8 cellular contexts compared by ENCODE assay signal in the genomic region with DNA sequence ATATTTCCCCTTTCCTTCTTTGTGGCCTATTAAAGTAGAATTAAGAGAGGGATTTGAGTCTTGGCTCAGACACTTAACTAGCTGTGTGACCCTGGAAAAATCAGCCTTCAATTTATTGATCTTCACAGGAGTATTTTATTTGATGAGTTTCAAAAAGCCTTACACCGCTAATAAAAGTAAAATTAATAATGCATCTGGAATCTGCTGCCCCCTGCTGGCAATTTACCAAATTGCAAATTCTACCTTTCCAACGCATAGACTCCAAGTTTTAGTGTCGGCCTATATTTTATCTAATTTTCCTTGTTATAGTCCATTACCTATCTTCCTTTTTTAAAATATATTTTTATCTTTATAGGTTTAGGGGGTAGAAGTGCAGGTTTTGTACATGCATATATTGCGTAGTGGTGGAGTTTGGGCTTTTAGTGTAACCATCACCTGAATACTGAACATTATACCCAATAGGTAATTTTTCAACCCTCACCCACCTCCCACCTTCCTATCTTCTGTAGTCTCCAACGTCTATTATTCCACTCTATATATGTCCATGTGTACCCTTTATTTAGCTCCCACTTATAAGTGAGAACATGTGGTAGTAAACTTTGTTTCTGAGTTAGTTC. TPM values are rescaled to one million over a fixed set of nuclear protein-coding genes. Genes with fewer than 3 reads are reported as not detected.
DNase-seq lines count a peak whose midpoint lies in the region; ATAC-seq and TF ChIP-seq lines count a peak whose summit lies in the region.

No MANE protein-coding gene starts in this region.

- no peaks in the 10 kb centered on the region for H3K36me3 ChIP-seq in CD8-positive, alpha-beta T cell (ENCODE audit: insufficient read depth, low read length)
- H3K36me3 ChIP-seq in left lung, result no peaks in the 10 kb centered on the region

- H3K27ac ChIP-seq in CD8-positive, alpha-beta T cell (ENCODE audit: low read depth, low read length), result no peak overlapping the region
- H3K27ac ChIP-seq in left lung, result no peak overlapping the region

- peaks cover 8% of the 10 kb centered on the region for H3K36me3 Mint-ChIP-seq in CD8-positive, alpha-beta T cell
- no peaks in the 10 kb centered on the region for H3K36me3 Mint-ChIP-seq in brain

- H3K4me3 ChIP-seq in CD8-positive, alpha-beta T cell (ENCODE audit: low read depth, low read length), result no peak overlapping the region
- H3K4me3 ChIP-seq in left lung, result no peak overlapping the region

- H3K27ac Mint-ChIP-seq in CD8-positive, alpha-beta T cell, result no peak overlapping the region
- no peak overlapping the region for H3K27ac Mint-ChIP-seq in brain

- CTCF ChIA-PET in CD8-positive, alpha-beta T cell (lab: Charles Lee), result interaction anchor here (0.5 to 11.1 kb wide), 25 partner anchors 9 to 212 kb away, joined by 3 to 152 read pairs (median 4); a partner anchor contains a TSS
- CTCF ChIA-PET in HEK293T (lab: Yijun Ruan, JAX), result interaction anchor here (0.6 to 0.7 kb wide), 5 partner anchors 20 to 106 kb away, joined by 3 to 5 read pairs (median 3); no protein-coding TSS in a partner anchor

- H3K27me3 Mint-ChIP-seq in CD8-positive, alpha-beta T cell (ENCODE audit: low read depth), result no peaks in the 10 kb centered on the region
- peaks cover 4% of the 10 kb centered on the region for H3K27me3 Mint-ChIP-seq in brain

- no peaks in the 10 kb centered on the region for H3K9me3 Mint-ChIP-seq in CD8-positive, alpha-beta T cell
- H3K9me3 Mint-ChIP-seq in brain, result no peaks in the 10 kb centered on the region

- intact Hi-C loops in CD8-positive, alpha-beta T cell (cut with DNase I, micrococcal nuclease), result loop anchor here (1.0 to 10.0 kb wide), 8 partner anchors 49 to 1339 kb away; a partner anchor contains a TSS
- intact Hi-C loops in left lung (cut with DNase I), result loop anchor here (10.0 kb wide), 1 partner anchor 101 kb away; no protein-coding TSS in a partner anchor

- H3K4me1 ChIP-seq in CD8-positive, alpha-beta T cell (ENCODE audit: insufficient read depth, low read length), result peaks cover under 1% of the 10 kb centered on the region
- peaks cover 0 to 4% of the 10 kb centered on the region in 2 donors for H3K4me1 ChIP-seq in left lung

- no peaks in the 10 kb centered on the region for H3K9me3 ChIP-seq in CD8-positive, alpha-beta T cell (ENCODE audit: low read length)
- H3K9me3 ChIP-seq in left lung, result no peaks in the 10 kb centered on the region

- POLR2A ChIA-PET in CD8-positive, alpha-beta T cell (lab: Charles Lee), result no interaction called here
- POLR2A ChIA-PET in HEK293T (lab: Yijun Ruan, JAX), result no interaction called here

- H3K27me3 ChIP-seq in CD8-positive, alpha-beta T cell (ENCODE audit: insufficient read depth, low read length), result no peaks in the 10 kb centered on the region
- no peaks in the 10 kb centered on the region for H3K27me3 ChIP-seq in left lung

- peak in 6 of 7 experiments; percentile 26 to 78 (median 58) for DNase-seq in CD8-positive, alpha-beta T cell
- DNase-seq in HEK293T (ENCODE audit: extremely low spot score) (peak; percentile 25), T-helper 1 cell (peak in 4 of 5 donors; percentile 13 to 51 (median 33)), left lung (no peak), NK-92 (lab: John Stamatoyannopoulos, UW; ENCODE audit: unreplicated experiment) (no peak)
- DNase-seq in stimulated activated CD8-positive, alpha-beta memory T cell treated with anti-CD3 and anti-CD28 coated beads, Interleukin-15, amount 100 ng/mL, for 1 hour (ENCODE audit: low read depth), result peak; percentile 56

- TF ChIP-seq CTCF in CD8-positive, alpha-beta T cell (IDR thresholded peaks at IDR 0.05), result peak; percentile 97
- TF ChIP-seq CTCF in brain (conservative IDR thresholded peaks at IDR 0.05) (peak; percentile 91 to 93), left lung (IDR thresholded peaks at IDR 0.05) (peak; percentile 78 to 84)

- H3K4me3 Mint-ChIP-seq in CD8-positive, alpha-beta T cell, result no peak overlapping the region
- H3K4me3 Mint-ChIP-seq in brain, result no peak overlapping the region

- H3K4me1 Mint-ChIP-seq in CD8-positive, alpha-beta T cell (ENCODE audit: low read depth), result peaks cover 8% of the 10 kb centered on the region
- no peaks in the 10 kb centered on the region for H3K4me1 Mint-ChIP-seq in brain

- ATAC-seq in CD8-positive, alpha-beta T cell, result peak; percentile 55
- ATAC-seq in left lung (peak; percentile 69), GM21825 (IDR thresholded peaks at IDR 0.05; ENCODE audit: unreplicated experiment) (no peak)

TF ChIP-seq in HEK293T, 16 proteins besides CTCF, POLR2A, EP300 and RAD21:
- TF ChIP-seq L3MBTL2 (conservative IDR thresholded peaks at IDR 0.05) (no peak), BHLHE40 (IDR thresholded peaks at IDR 0.05; ENCODE audit: borderline replicate concordance) (no peak), FOXK2 (IDR thresholded peaks at IDR 0.05) (no peak), SUZ12 (IDR thresholded peaks at IDR 0.05) (no peak), LEF1 (IDR thresholded peaks at IDR 0.05; ENCODE audit: borderline replicate concordance) (no peak), TARDBP (IDR thresholded peaks at IDR 0.05) (no peak), HDGF (IDR thresholded peaks at IDR 0.05; ENCODE audit: borderline replicate concordance) (no peak), ZNF384 (IDR thresholded peaks at IDR 0.05) (no peak), FOXM1 (IDR thresholded peaks at IDR 0.05; ENCODE audit: borderline replicate concordance) (no peak), ARNT (IDR thresholded peaks at IDR 0.05) (no peak), ELF4 (IDR thresholded peaks at IDR 0.05) (no peak), NFRKB (IDR thresholded peaks at IDR 0.05) (no peak), FOXA1 (IDR thresholded peaks at IDR 0.05) (no peak), SP1 (IDR thresholded peaks at IDR 0.05) (no peak), CTBP1 (IDR thresholded peaks at IDR 0.05; ENCODE audit: borderline replicate concordance) (no peak)
- TF ChIP-seq, protein P1, sequence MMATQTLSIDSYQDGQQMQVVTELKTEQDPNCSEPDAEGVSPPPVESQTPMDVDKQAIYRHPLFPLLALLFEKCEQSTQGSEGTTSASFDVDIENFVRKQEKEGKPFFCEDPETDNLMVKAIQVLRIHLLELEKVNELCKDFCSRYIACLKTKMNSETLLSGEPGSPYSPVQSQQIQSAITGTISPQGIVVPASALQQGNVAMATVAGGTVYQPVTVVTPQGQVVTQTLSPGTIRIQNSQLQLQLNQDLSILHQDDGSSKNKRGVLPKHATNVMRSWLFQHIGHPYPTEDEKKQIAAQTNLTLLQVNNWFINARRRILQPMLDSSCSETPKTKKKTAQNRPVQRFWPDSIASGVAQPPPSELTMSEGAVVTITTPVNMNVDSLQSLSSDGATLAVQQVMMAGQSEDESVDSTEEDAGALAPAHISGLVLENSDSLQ (IDR thresholded peaks at IDR 0.05), result no peak

RNA-seq across cellular contexts. Expression of a gene that starts 46.3 kb away (rescaled TPM):
- total RNA-seq in CD8-positive, alpha-beta T cell, result 1 to 10 TPM; 7.5 to 8.1 TPM
- 11.0 TPM for polyA plus RNA-seq in brain (ENCODE audit: insufficient read depth, low read depth, low replicate concordance)
- total RNA-seq in left lung, result 10 to 100 TPM; 19.1 to 32.1 TPM

Comparison
In these comparisons a context has a peak if more than half of its experiments do, and no peak if none do; other contexts are left out.
1. DNase-seq: peak in CD8-positive, alpha-beta T cell (6 of 7), HEK293T (single experiment), T-helper 1 cell (4 of 5) and stimulated activated CD8-positive, alpha-beta memory T cell treated with anti-CD3 and anti-CD28 coated beads, Interleukin-15, amount 100 ng/mL, for 1 hour (single experiment); none in left lung (0 of 2) and NK-92 (single experiment).
2. Peak in every context shown above with its lines, with median percentiles within 50 percentile points of each other: CTCF ChIP-seq.